Comparison of ENCODE assay signal across 21 cellular contexts in the genomic region with DNA sequence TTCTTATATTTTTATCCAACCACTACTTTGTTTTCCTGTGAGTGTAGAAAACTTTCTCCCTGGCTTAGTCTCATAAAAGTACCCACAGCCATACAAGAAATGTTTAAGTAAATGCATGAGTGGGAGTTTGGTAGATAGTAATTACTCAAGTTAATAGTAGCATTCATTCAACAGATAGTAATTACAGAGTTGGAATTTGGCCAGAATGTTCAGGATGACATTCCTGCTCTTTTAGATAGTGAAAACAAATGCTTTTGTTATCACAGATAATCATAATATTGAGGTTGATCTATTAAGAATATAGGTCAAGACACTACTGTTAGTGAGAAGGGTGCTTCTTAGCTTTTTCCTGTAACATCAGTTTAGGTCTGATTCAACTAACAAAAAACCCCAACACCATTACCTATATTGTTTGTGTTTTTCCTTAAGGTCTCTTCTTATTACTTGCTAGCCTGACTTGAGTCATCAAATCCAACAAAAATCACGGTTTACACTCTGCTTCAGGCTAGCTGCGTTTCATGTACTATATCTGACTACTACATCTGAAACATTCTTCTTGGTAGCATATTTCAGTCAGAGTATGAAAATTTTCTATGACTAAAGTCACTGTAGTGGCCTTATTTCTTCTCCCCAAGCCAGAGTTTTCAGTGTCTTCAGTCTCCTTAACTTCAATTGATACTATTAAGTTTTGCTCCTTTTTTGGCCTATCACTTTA.
A peak's percentile ranks its signal among the peaks of the same experiment; 100 is the strongest.
DNase-seq lines count a peak whose midpoint lies in the region; ATAC-seq, FAIRE-seq and TF ChIP-seq lines count a peak whose summit lies in the region.
"Had no signal": no experiment of that assay in that cellular context is flagged by ENCODE, and none has a peak within 500 bp of the region (broad histone marks: within the 10 kb centered on the region; RNA-seq: fewer than 3 reads in every experiment).

No MANE protein-coding gene starts in this region.

- dilution Hi-C loops in endothelial cell of umbilical vein (cut with MboI; ENCODE audit: extremely low pct_ligation_motif_present, low sequenced_read_pairs): no loop called here

- H4K20me1 ChIP-seq in endothelial cell of umbilical vein (replicated peaks; ENCODE audit: control insufficient read depth, extremely low read depth, insufficient read depth, low read length): no peaks in the 10 kb centered on the region

- H2AFZ ChIP-seq in endothelial cell of umbilical vein (ENCODE audit: low read depth, low read length): no peak overlapping the region

- no peak for TF ChIP-seq CTCF in endothelial cell of umbilical vein (IDR thresholded peaks at IDR 0.05; ENCODE audit: extremely low read depth in 1 of 2, insufficient read depth in 1 of 2, low read depth in 1 of 2, low read length in 2 of 2)

- BruUV-seq in endothelial cell of umbilical vein (replicated peaks; lab: Mats Ljungman, UMichigan): no TSS peak

- peak; percentile 15 for DNase-seq in activated CD4-positive, alpha-beta T cell treated with anti-CD3 and anti-CD28 coated beads for 36 hours
- no peak for DNase-seq in activated CD4-positive, alpha-beta T cell treated with anti-CD3 and anti-CD28 coated beads for 4 hours
- DNase-seq in endothelial cell of umbilical vein (ENCODE audit: low read depth, low spot score): peak; percentile 7
- no peak for DNase-seq in H4 (ENCODE audit: low spot score)
- DNase-seq in kidney tubule cell (ENCODE audit: low spot score): no peak
- DNase-seq: activated CD4-positive, CD25-positive, alpha-beta regulatory T cell; CD4-positive, alpha-beta T cell; cortex of kidney; EL; glutamatergic neuron; mesendoderm; NCI-H187 treated with DMSO at 0.1 percent for 48 hours had no signal

- POLR2A ChIA-PET in activated CD4-positive, alpha-beta T cell treated with anti-CD3 and anti-CD28 coated beads for 36 hours (lab: Charles Lee): interaction anchor here (0.7 kb wide), 2 partner anchors 33 to 164 kb away, joined by 3 to 6 read pairs; partner anchors contain the start of gene SELENOF
- POLR2A ChIA-PET in endothelial cell of umbilical vein (lab: Charles Lee): no interaction called here

- no peaks in the 10 kb centered on the region for H3K4me1 ChIP-seq in endothelial cell of umbilical vein (ENCODE audit: control insufficient read depth, extremely low read depth, insufficient read depth, low read length)
- H3K4me1 ChIP-seq: A549, ascending aorta had no signal

- H3K4me1 Mint-ChIP-seq in activated CD4-positive, alpha-beta T cell treated with anti-CD3 and anti-CD28 coated beads for 36 hours: peaks cover 23% of the 10 kb centered on the region

- no peaks in the 10 kb centered on the region for H3K36me3 ChIP-seq in endothelial cell of umbilical vein (ENCODE audit: control insufficient read depth in 2 of 2, extremely low read depth in 1 of 2, insufficient read depth in 2 of 2, low read length in 2 of 2)
- H3K36me3 ChIP-seq: ascending aorta, thoracic aorta had no signal

- no peak overlapping the region for H3K4me3 Mint-ChIP-seq in activated CD4-positive, alpha-beta T cell treated with anti-CD3 and anti-CD28 coated beads for 36 hours
- H3K4me3 Mint-ChIP-seq: CD4-positive, alpha-beta T cell; T-helper 1 cell treated with Interleukin-12 subunit alpha and Interleukin-12 subunit beta and Interleukin-4 antibody, amounts not matched to agents 30 μg/mL and 1 μg/mL, for 36 hours had no signal

- peak overlapping the region; percentile 71 for H3K27ac Mint-ChIP-seq in activated CD4-positive, alpha-beta T cell treated with anti-CD3 and anti-CD28 coated beads for 36 hours
- H3K27ac Mint-ChIP-seq: CD4-positive, alpha-beta T cell; T-helper 1 cell treated with Interleukin-12 subunit alpha and Interleukin-12 subunit beta and Interleukin-4 antibody, amounts not matched to agents 30 μg/mL and 1 μg/mL, for 36 hours had no signal

- no peak overlapping the region for H3K4me3 ChIP-seq in endothelial cell of umbilical vein (replicated peaks in 1 of 3; ENCODE audit: insufficient read depth in 1 of 3, low read depth in 1 of 3, low read length in 3 of 3)
- H3K4me3 ChIP-seq: A549, ascending aorta, thoracic aorta had no signal

- H3K27me3 ChIP-seq in endothelial cell of umbilical vein (ENCODE audit: control insufficient read depth in 2 of 2, insufficient read depth in 2 of 2, low read length in 2 of 2): no peaks in the 10 kb centered on the region
- H3K27me3 ChIP-seq: ascending aorta had no signal

- H3K9me1 ChIP-seq in endothelial cell of umbilical vein (replicated peaks; ENCODE audit: control insufficient read depth, extremely low read depth, insufficient read depth, low read length): no peaks in the 10 kb centered on the region

- FAIRE-seq in endothelial cell of umbilical vein (lab: Jason Lieb, UNC): no peak
- FAIRE-seq: A549, GM12891, H1 had no signal

- peak; percentile 97 for ATAC-seq in activated CD4-positive, alpha-beta T cell treated with anti-CD3 and anti-CD28 coated beads for 36 hours
- ATAC-seq in GM21360 (IDR thresholded peaks at IDR 0.05; ENCODE audit: unreplicated experiment) (peak; percentile 53), HG02981 (IDR thresholded peaks at IDR 0.05; ENCODE audit: unreplicated experiment) (peak; percentile 45), GM18861 (IDR thresholded peaks at IDR 0.05; ENCODE audit: unreplicated experiment) (no peak)
- ATAC-seq: A549 had no signal

- no peaks in the 10 kb centered on the region for H3K27me3 Mint-ChIP-seq in activated CD4-positive, alpha-beta T cell treated with anti-CD3 and anti-CD28 coated beads for 36 hours
- H3K27me3 Mint-ChIP-seq: CD4-positive, alpha-beta T cell had no signal

- no peak overlapping the region for H3K27ac ChIP-seq in endothelial cell of umbilical vein (ENCODE audit: insufficient read depth, low read depth, low read length)
- H3K27ac ChIP-seq: A549, ascending aorta, thoracic aorta had no signal

- CTCF ChIA-PET in activated CD4-positive, alpha-beta T cell treated with anti-CD3 and anti-CD28 coated beads for 36 hours (lab: Charles Lee): interaction anchor here (0.7 to 1.5 kb wide), 3 partner anchors 20 to 243 kb away, joined by 3 to 5 read pairs (median 3); no protein-coding TSS in a partner anchor
- CTCF ChIA-PET in endothelial cell of umbilical vein (lab: Charles Lee): no interaction called here

- TF ChIP-seq POLR2A in endothelial cell of umbilical vein (IDR thresholded peaks at IDR 0.05; ENCODE audit: low read depth, low read length): no peak

- H3K79me2 ChIP-seq in endothelial cell of umbilical vein (ENCODE audit: control insufficient read depth, insufficient read depth, low read length): no peaks in the 10 kb centered on the region

- H3K9me3 ChIP-seq in endothelial cell of umbilical vein (replicated peaks; ENCODE audit: control insufficient read depth, insufficient read depth, low read length): no peaks in the 10 kb centered on the region
- H3K9me3 ChIP-seq: A549, ascending aorta, thoracic aorta had no signal

- H3K9me3 Mint-ChIP-seq in activated CD4-positive, alpha-beta T cell treated with anti-CD3 and anti-CD28 coated beads for 36 hours (ENCODE audit: low read depth): no peaks in the 10 kb centered on the region
- H3K9me3 Mint-ChIP-seq: CD4-positive, alpha-beta T cell; T-helper 1 cell treated with Interleukin-12 subunit alpha and Interleukin-12 subunit beta and Interleukin-4 antibody, amounts not matched to agents 30 μg/mL and 1 μg/mL, for 36 hours had no signal

- no peak overlapping the region for H3K4me2 ChIP-seq in endothelial cell of umbilical vein (ENCODE audit: insufficient read depth, low read length)
- H3K4me2 ChIP-seq: A549 had no signal

- H3K9ac ChIP-seq in endothelial cell of umbilical vein (replicated peaks; ENCODE audit: extremely low read depth, insufficient read depth, low read length): no peak overlapping the region

- peaks cover 6% of the 10 kb centered on the region for H3K36me3 Mint-ChIP-seq in activated CD4-positive, alpha-beta T cell treated with anti-CD3 and anti-CD28 coated beads for 36 hours (ENCODE audit: low read depth)

- intact Hi-C loops in activated CD4-positive, alpha-beta T cell treated with anti-CD3 and anti-CD28 coated beads for 36 hours (cut with DNase I, micrococcal nuclease): loop anchor here (1.0 to 2.0 kb wide), 3 partner anchors 33 to 163 kb away; partner anchors contain the start of genes HS2ST1 (in 1 of the 2) and SELENOF (in 1 of the 2)
- intact Hi-C loops in endothelial cell of umbilical vein (cut with micrococcal nuclease): no loop called here

TF ChIP-seq in endothelial cell of umbilical vein, 7 proteins besides CTCF, POLR2A, EP300 and RAD21:
- TF ChIP-seq GATA2 (IDR thresholded peaks at IDR 0.05; ENCODE audit: insufficient read depth, insufficient read length, low read depth, low read length) (no peak), POLR2AphosphoS5 (IDR thresholded peaks at IDR 0.05; ENCODE audit: insufficient read depth, low read depth, low read length) (no peak), JUN (IDR thresholded peaks at IDR 0.05; ENCODE audit: borderline replicate concordance, insufficient read depth, insufficient read length, low read depth) (no peak), EZH2 (IDR thresholded peaks at IDR 0.05; ENCODE audit: borderline replicate concordance, low read depth, low read length, severe bottlenecking) (no peak), FOS (IDR thresholded peaks at IDR 0.05; ENCODE audit: borderline replicate concordance, insufficient read depth, low read length) (no peak), MAX (IDR thresholded peaks at IDR 0.05; ENCODE audit: insufficient read depth, insufficient read length) (no peak), MYC (IDR thresholded peaks at IDR 0.05; ENCODE audit: low read depth, low read length) (no peak)
TF ChIP-seq in endothelial cell of umbilical vein: peak in this region for 0.

Comparison
In these comparisons a context has a peak if more than half of its experiments do, and no peak if none do; other contexts are left out.
1. DNase-seq: peak in activated CD4-positive, alpha-beta T cell treated with anti-CD3 and anti-CD28 coated beads for 36 hours (single experiment) and endothelial cell of umbilical vein (single experiment); none in activated CD4-positive, alpha-beta T cell treated with anti-CD3 and anti-CD28 coated beads for 4 hours (0 of 2), H4 (single experiment) and kidney tubule cell (single experiment).